In genomic region chr1:246567258-246568235, GRCh38 we compare ENCODE assay signal across 2 cellular contexts.
TF ChIP-seq lines count a peak whose summit lies in the region.

No MANE protein-coding gene starts in this region.

TF ChIP-seq in K562, 482 proteins besides CTCF, POLR2A, EP300 and RAD21 (continues in another document):
- TF ChIP-seq KAT7 (CRISPR knock-in tag; IDR thresholded peaks at IDR 0.05; ENCODE audit: borderline replicate concordance) (no peak; the same call in 1 of the 2 replicates), CHD4 (IDR thresholded peaks at IDR 0.05; ENCODE audit: insufficient read depth, insufficient replicate concordance, low read depth, low read length, poor library complexity, severe bottlenecking) (no peak), RUNX1 (IDR thresholded peaks at IDR 0.05; ENCODE audit: low read depth) (no peak), ATF4 (CRISPR knock-in tag; IDR thresholded peaks at IDR 0.05) (no peak), RREB1 (CRISPR knock-in tag; IDR thresholded peaks at IDR 0.05) (no peak), FOXP4 (CRISPR knock-in tag; IDR thresholded peaks at IDR 0.05; ENCODE audit: borderline replicate concordance) (no peak), ETV5 (CRISPR knock-in tag; IDR thresholded peaks at IDR 0.05; ENCODE audit: low read depth) (no peak), KLF16 (IDR thresholded peaks at IDR 0.05) (no peak), REST (CRISPR knock-in tag; IDR thresholded peaks at IDR 0.05; ENCODE audit: low read depth) (no peak), IRF9 (tag; IDR thresholded peaks at IDR 0.05) (no peak)

TF ChIP-seq in HepG2, 621 proteins besides CTCF, POLR2A, EP300 and RAD21:
- TF ChIP-seq ZNF121 (CRISPR knock-in tag; IDR thresholded peaks at IDR 0.05) (no peak), TGIF2 (CRISPR knock-in tag; IDR thresholded peaks at IDR 0.05) (no peak), ZNF770 (CRISPR knock-in tag; IDR thresholded peaks at IDR 0.05) (peak; percentile 86), HNF4G (IDR thresholded peaks at IDR 0.05; ENCODE audit: borderline replicate concordance, low read depth, low read length) (no peak), HNF4G (CRISPR knock-in tag; IDR thresholded peaks at IDR 0.05; ENCODE audit: borderline replicate concordance, low read depth) (no peak), ZNF333 (CRISPR knock-in tag; IDR thresholded peaks at IDR 0.05; ENCODE audit: borderline replicate concordance) (no peak), CSRNP1 (CRISPR knock-in tag; IDR thresholded peaks at IDR 0.05) (no peak), CEBPB (IDR thresholded peaks at IDR 0.05; ENCODE audit: borderline replicate concordance, low read depth, low read length) (0 out of 2 replicates have a peak, but pooled peaks have one; percentile 16), PTBP1 (IDR thresholded peaks at IDR 0.05; ENCODE audit: low read depth, low read length, poor library complexity, severe bottlenecking) (no peak), SNRNP70 (IDR thresholded peaks at IDR 0.05; ENCODE audit: low read depth, low read length) (no peak), ZNF136 (CRISPR knock-in tag; IDR thresholded peaks at IDR 0.05; ENCODE audit: low read depth) (no peak), ZFP62 (CRISPR knock-in tag; IDR thresholded peaks at IDR 0.05) (no peak)
TF ChIP-seq in HepG2: peak in this region for 2.
